In the genomic region with DNA sequence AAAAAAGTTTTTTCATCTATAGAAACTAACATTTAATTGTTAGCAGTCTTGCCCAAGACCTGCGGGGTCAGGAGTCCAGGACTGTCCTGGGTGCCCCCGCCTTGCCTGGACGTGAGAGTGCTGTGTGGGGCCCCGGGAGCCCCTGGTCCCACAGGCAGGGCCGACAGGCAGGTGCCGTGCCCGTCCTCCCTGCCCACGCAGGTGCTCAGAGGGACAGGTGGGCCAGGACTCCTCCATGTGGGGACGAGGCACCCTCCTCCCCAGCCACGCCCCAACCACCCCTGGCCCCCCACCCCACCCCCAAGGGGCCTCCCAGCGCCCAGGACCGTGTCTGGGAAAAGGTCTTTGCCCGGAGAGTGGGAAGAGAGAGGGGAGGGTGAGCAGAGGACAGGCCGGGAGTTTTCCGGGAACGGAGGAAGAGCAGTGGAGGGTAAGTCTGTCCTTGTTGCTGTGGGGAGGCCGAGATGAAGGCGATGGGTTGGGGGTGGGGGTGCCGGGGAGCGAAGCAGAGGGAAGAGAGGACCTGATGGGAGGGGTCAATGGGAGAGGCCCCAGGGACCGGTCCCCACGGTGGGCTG, we compare ENCODE assay signal across 9 cellular contexts. TPM values are rescaled to one million over a fixed set of nuclear protein-coding genes. Genes with fewer than 3 reads are reported as not detected.
A peak's percentile ranks its signal among the peaks of the same experiment; 100 is the strongest.
DNase-seq lines count a peak whose midpoint lies in the region; ATAC-seq, FAIRE-seq and TF ChIP-seq lines count a peak whose summit lies in the region.
"Had no signal": no experiment of that assay in that cellular context is flagged by ENCODE, and none has a peak within 500 bp of the region (broad histone marks: within the 10 kb centered on the region; RNA-seq: fewer than 3 reads in every experiment).

No MANE protein-coding gene starts in this region.

- peak; percentile 20; the same call in 1 of the 2 replicates for TF ChIP-seq POLR2A in A549 (IDR thresholded peaks at IDR 0.05; ENCODE audit: low read length)

- no peak for TF ChIP-seq RAD21 in A549 (conservative IDR thresholded peaks at IDR 0.05 in 1 of 2, IDR thresholded peaks at IDR 0.05 in 1 of 2)

- ATAC-seq in A549 (peak; percentile 12 to 30), GM18870 (IDR thresholded peaks at IDR 0.05; ENCODE audit: unreplicated experiment) (no peak), GM19395 (IDR thresholded peaks at IDR 0.05; ENCODE audit: unreplicated experiment) (no peak)

- CTCF ChIA-PET in A549 (lab: Yijun Ruan, JAX), result interaction anchor here (1.0 to 11.3 kb wide), 4 partner anchors 10 to 105 kb away, joined by 3 to 282 read pairs (median 8); partner anchors contain the start of genes ABCA2 and FUT7

- H3K4me3 ChIP-seq in A549, result peak overlapping the region; percentile 60
- H3K4me3 ChIP-seq in Jurkat, Clone E6-1 (ENCODE audit: low read length), result peak overlapping the region; percentile 69
- peak overlapping the region; percentile 76 for H3K4me3 ChIP-seq in bronchial epithelial cell (ENCODE audit: low read depth, low read length)
- peak overlapping the region; percentile 34 for H3K4me3 ChIP-seq in mesodermal cell (ENCODE audit: extremely low read depth, insufficient read depth, low read length, poor library complexity, severe bottlenecking)

- in situ Hi-C loops in ACHN (cut with HindIII; ENCODE audit: low pct_ligation_motif_present, low pct_unique_long_range_greater_than_20kb, low sequenced_read_pairs), result no loop called here

- H3K27ac ChIP-seq in A549, result peak overlapping the region; percentile 94 to 98
- H3K27ac ChIP-seq in mesodermal cell (ENCODE audit: low read depth, low read length, severe bottlenecking), result no peak overlapping the region

- FAIRE-seq in A549 (lab: Jason Lieb, UNC) (no peak), bronchial epithelial cell (lab: Jason Lieb, UNC) (no peak)
- FAIRE-seq: endometrium had no signal

- TF ChIP-seq CTCF in A549 (IDR thresholded peaks at IDR 0.05) (no peak), bronchial epithelial cell (IDR thresholded peaks at IDR 0.05; ENCODE audit: insufficient read depth, low read length, severe bottlenecking) (no peak)

- TF ChIP-seq EP300 in A549 (IDR thresholded peaks at IDR 0.05), result no peak

- H3K9me3 ChIP-seq in A549 (no peaks in the 10 kb centered on the region), mesodermal cell (ENCODE audit: control insufficient read depth, low read length) (no peaks in the 10 kb centered on the region)

- no peak for DNase-seq in A549 (ENCODE audit: low read depth in 1 of 2, low spot score in 1 of 2)
- no peak for DNase-seq in Jurkat, Clone E6-1 (ENCODE audit: low read depth, low spot score)
- DNase-seq in bronchial epithelial cell (ENCODE audit: low read depth), result no peak
- no peak for DNase-seq in amygdala (lab: John Stamatoyannopoulos, UW)
- no peak for DNase-seq in ACHN

- 19% methylated on average over 11 of the region's 22 CpGs for WGBS in A549 (ENCODE audit: missing lambda C conversion rate)
- 31 to 40% methylated on average over 6 to 18 of the region's 22 CpGs for WGBS in mesodermal cell (ENCODE audit: insufficient coverage in 2 of 2), 2 experiments

- H3K36me3 ChIP-seq in bronchial epithelial cell (ENCODE audit: control insufficient read depth, insufficient read depth, low read length) (no peaks in the 10 kb centered on the region), mesodermal cell (ENCODE audit: control insufficient read depth, insufficient read depth, low read length) (no peaks in the 10 kb centered on the region)

- POLR2A ChIA-PET in A549 (lab: Yijun Ruan, JAX), result interaction anchor here (1.0 to 1.4 kb wide), 3 partner anchors 9 to 43 kb away, joined by 3 read pairs; partner anchors contain the start of gene PAXX

- no peaks in the 10 kb centered on the region for H3K27me3 ChIP-seq in bronchial epithelial cell (ENCODE audit: control insufficient read depth, insufficient read depth, low read length)

- H3K4me1 ChIP-seq in A549, result peaks cover 36% of the 10 kb centered on the region
- no peaks in the 10 kb centered on the region for H3K4me1 ChIP-seq in mesodermal cell (ENCODE audit: control insufficient read depth, insufficient read depth, low read length, poor library complexity, severe bottlenecking)

- H3K4me2 ChIP-seq in A549, result peak overlapping the region; percentile 92

TF ChIP-seq in A549, 52 proteins besides CTCF, POLR2A, EP300 and RAD21 (continues in another document):
- TF ChIP-seq ZNF302 (CRISPR knock-in tag; IDR thresholded peaks at IDR 0.05) (no peak), ESRRA (IDR thresholded peaks at IDR 0.05; ENCODE audit: borderline replicate concordance, low read length) (no peak), BHLHE40 (IDR thresholded peaks at IDR 0.05; ENCODE audit: low read depth, low read length) (no peak), FOSL2 (IDR thresholded peaks at IDR 0.05) (no peak), FOSL2 (CRISPR knock-in tag; IDR thresholded peaks at IDR 0.05) (no peak), SMC3 (IDR thresholded peaks at IDR 0.05) (no peak), CEBPB (IDR thresholded peaks at IDR 0.05) (no peak)
- TF ChIP-seq, protein P1, sequence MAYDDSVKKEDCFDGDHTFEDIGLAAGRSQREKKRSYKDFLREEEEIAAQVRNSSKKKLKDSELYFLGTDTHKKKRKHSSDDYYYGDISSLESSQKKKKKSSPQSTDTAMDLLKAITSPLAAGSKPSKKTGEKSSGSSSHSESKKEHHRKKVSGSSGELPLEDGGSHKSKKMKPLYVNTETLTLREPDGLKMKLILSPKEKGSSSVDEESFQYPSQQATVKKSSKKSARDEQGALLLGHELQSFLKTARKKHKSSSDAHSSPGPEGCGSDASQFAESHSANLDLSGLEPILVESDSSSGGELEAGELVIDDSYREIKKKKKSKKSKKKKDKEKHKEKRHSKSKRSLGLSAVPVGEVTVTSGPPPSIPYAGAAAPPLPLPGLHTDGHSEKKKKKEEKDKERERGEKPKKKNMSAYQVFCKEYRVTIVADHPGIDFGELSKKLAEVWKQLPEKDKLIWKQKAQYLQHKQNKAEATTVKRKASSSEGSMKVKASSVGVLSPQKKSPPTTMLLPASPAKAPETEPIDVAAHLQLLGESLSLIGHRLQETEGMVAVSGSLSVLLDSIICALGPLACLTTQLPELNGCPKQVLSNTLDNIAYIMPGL (CRISPR knock-in tag; IDR thresholded peaks at IDR 0.05; ENCODE audit: borderline replicate concordance), result no peak
- TF ChIP-seq, protein P2, sequence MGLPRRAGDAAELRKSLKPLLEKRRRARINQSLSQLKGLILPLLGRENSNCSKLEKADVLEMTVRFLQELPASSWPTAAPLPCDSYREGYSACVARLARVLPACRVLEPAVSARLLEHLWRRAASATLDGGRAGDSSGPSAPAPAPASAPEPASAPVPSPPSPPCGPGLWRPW (IDR thresholded peaks at IDR 0.05), result no peak

RNA-seq across cellular contexts. Expression of gene LCN12, which starts 2.7 kb away (rescaled TPM):
- polyA plus RNA-seq in A549 (2011; rRNA removed), result 0.74 and 1.8 TPM in 2 replicates
- 1.2 and 1.4 TPM in 2 replicates for polyA plus RNA-seq in A549 (2012; cell fraction: cytosol; rRNA removed)
- polyA plus RNA-seq in A549 (2012; cell fraction: nucleus; rRNA removed), result 24.8 and 36.0 TPM in 2 replicates
- polyA plus RNA-seq in A549 (2017; fragmentation: RNase III; extraction: RNeasy Plus Mini Kit Qiagen cat#74134 plus additional on column Dnase treatment), result 2.8 to 3.6 TPM (median 3.0 TPM) in 3 replicates
- polyA minus RNA-seq in A549 (2011; rRNA and poly(A)+ RNA removed), result 0.70 and 0.88 TPM in 2 replicates
- not detected for polyA plus RNA-seq in Jurkat, Clone E6-1 (2012; ENCODE audit: insufficient read depth, insufficient read length)
- total RNA-seq in bronchial epithelial cell, result 0.13 TPM in 1 of 2 replicates, not detected in the other
- polyA plus RNA-seq in mesodermal cell (2013, experiment 1 of 2), result not detected
- not detected for polyA plus RNA-seq in mesodermal cell (2013, experiment 2 of 2)

RNA-seq across cellular contexts. Expression of gene C8G, which starts 4.3 kb away (rescaled TPM):
- polyA plus RNA-seq in A549 (2011; rRNA removed) (0.41 and 0.45 TPM in 2 replicates), A549 (2017; fragmentation: RNase III; extraction: RNeasy Plus Mini Kit Qiagen cat#74134 plus additional on column Dnase treatment) (1.1 to 1.3 TPM (median 1.1 TPM) in 3 replicates)
- 1.2 TPM in 2 replicates for polyA plus RNA-seq in A549 (2012; cell fraction: cytosol; rRNA removed)
- 3.6 and 7.5 TPM in 2 replicates for polyA plus RNA-seq in A549 (2012; cell fraction: nucleus; rRNA removed)
- polyA minus RNA-seq in A549 (2011; rRNA and poly(A)+ RNA removed), result not detected in 2 replicates
- 3.2 TPM for polyA plus RNA-seq in Jurkat, Clone E6-1 (2012; ENCODE audit: insufficient read depth, insufficient read length)
- 0.51 and 0.79 TPM in 2 replicates for total RNA-seq in bronchial epithelial cell
- polyA plus RNA-seq in mesodermal cell (2013, experiment 1 of 2), result 1.1 TPM
- not detected for polyA plus RNA-seq in mesodermal cell (2013, experiment 2 of 2)

RNA-seq across cellular contexts. Expression of gene FBXW5, which starts 4.8 kb away (rescaled TPM):
- polyA plus RNA-seq in A549 (2011; rRNA removed) (37.3 and 37.5 TPM in 2 replicates), A549 (2017; fragmentation: RNase III; extraction: RNeasy Plus Mini Kit Qiagen cat#74134 plus additional on column Dnase treatment) (59.3 to 61.4 TPM (median 59.5 TPM) in 3 replicates)
- 101 and 139 TPM in 2 replicates for polyA plus RNA-seq in A549 (2012; cell fraction: cytosol; rRNA removed)
- 343 and 496 TPM in 2 replicates for polyA plus RNA-seq in A549 (2012; cell fraction: nucleus; rRNA removed)
- 54.3 and 84.8 TPM in 2 replicates for polyA minus RNA-seq in A549 (2011; rRNA and poly(A)+ RNA removed)
- 74.0 TPM for polyA plus RNA-seq in Jurkat, Clone E6-1 (2012; ENCODE audit: insufficient read depth, insufficient read length)
- 162 TPM in 2 replicates for total RNA-seq in bronchial epithelial cell
- polyA plus RNA-seq in mesodermal cell (2013, experiment 1 of 2), result 65.1 TPM
- 57.7 TPM for polyA plus RNA-seq in mesodermal cell (2013, experiment 2 of 2)

RNA-seq across cellular contexts. Expression of gene PTGDS, which starts 28.0 kb away (rescaled TPM):
- 0.31 and 0.33 TPM in 2 replicates for polyA plus RNA-seq in A549 (2011; rRNA removed)
- 0.50 and 0.61 TPM in 2 replicates for polyA plus RNA-seq in A549 (2012; cell fraction: cytosol; rRNA removed)
- 0.66 and 1.0 TPM in 2 replicates for polyA plus RNA-seq in A549 (2012; cell fraction: nucleus; rRNA removed)
- 0.18 to 0.34 TPM (median 0.26 TPM) in 3 replicates for polyA plus RNA-seq in A549 (2017; fragmentation: RNase III; extraction: RNeasy Plus Mini Kit Qiagen cat#74134 plus additional on column Dnase treatment)
- not detected in 2 replicates for polyA minus RNA-seq in A549 (2011; rRNA and poly(A)+ RNA removed)
- not detected for polyA plus RNA-seq in Jurkat, Clone E6-1 (2012; ENCODE audit: insufficient read depth, insufficient read length)
- 0.26 TPM in 2 replicates for total RNA-seq in bronchial epithelial cell
- 3.3 TPM for polyA plus RNA-seq in mesodermal cell (2013, experiment 1 of 2)
- polyA plus RNA-seq in mesodermal cell (2013, experiment 2 of 2), result 1.4 TPM

RNA-seq across cellular contexts. Expression of gene LCNL1, which starts 33.5 kb away (rescaled TPM):
- 0.04 and 0.19 TPM in 2 replicates for polyA plus RNA-seq in A549 (2011; rRNA removed)
- polyA plus RNA-seq in A549 (2012; cell fraction: cytosol; rRNA removed), result 0.01 and 0.04 TPM in 2 replicates
- polyA plus RNA-seq in A549 (2012; cell fraction: nucleus; rRNA removed), result 0.39 and 0.48 TPM in 2 replicates
- 0.05 to 0.08 TPM (median 0.08 TPM) in 3 replicates for polyA plus RNA-seq in A549 (2017; fragmentation: RNase III; extraction: RNeasy Plus Mini Kit Qiagen cat#74134 plus additional on column Dnase treatment)
- not detected in 2 replicates for polyA minus RNA-seq in A549 (2011; rRNA and poly(A)+ RNA removed)
- polyA plus RNA-seq in Jurkat, Clone E6-1 (2012; ENCODE audit: insufficient read depth, insufficient read length), result not detected
- not detected in 2 replicates for total RNA-seq in bronchial epithelial cell
- 0.77 TPM for polyA plus RNA-seq in mesodermal cell (2013, experiment 1 of 2)
- 0.15 TPM for polyA plus RNA-seq in mesodermal cell (2013, experiment 2 of 2)

Comparison
In these comparisons a context has a peak if more than half of its experiments do, and no peak if none do; other contexts are left out.
1. ATAC-seq: peak in A549 (2 of 2); none in GM18870 (single experiment) and GM19395 (single experiment).
2. Peak in every context shown above with its lines, with median percentiles within 50 percentile points of each other: H3K4me3 ChIP-seq.